ENCODE assay signal across 22 cellular contexts in the genomic region with DNA sequence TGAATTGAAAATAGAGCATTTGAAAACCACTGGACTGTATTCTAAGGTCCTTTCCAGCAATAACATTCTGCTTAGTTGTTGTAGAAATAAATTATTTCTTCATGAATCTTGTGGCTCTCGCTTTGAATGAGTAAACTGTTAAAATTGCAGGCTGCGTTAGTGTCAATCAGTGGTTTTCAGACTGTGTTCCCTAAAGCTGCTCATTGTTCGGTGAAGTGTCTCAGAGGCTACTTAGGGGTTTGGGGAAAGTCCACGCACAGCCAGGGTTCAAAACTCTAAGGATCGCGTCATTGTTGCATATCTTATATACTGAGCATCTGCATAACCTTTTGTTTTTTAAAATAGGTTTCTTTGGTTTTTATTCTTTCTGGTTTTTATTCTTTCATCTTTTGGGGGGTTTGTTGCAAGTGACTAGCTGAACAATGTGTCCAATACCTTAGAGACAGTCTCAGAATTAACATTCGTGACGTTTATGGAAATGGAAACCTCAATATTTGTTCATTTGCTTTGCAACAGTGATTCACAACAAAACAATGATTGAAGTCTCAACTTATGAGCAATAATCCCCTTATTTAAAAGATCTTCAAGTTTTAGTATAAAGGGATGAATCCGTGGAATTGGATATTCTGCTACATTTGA.
DNase-seq lines count a peak whose midpoint lies in the region; ATAC-seq and TF ChIP-seq lines count a peak whose summit lies in the region.
"Had no signal": no experiment of that assay in that cellular context is flagged by ENCODE, and none has a peak within 500 bp of the region (broad histone marks: within the 10 kb centered on the region; RNA-seq: fewer than 3 reads in every experiment).

No MANE protein-coding gene starts in this region.

- no peak for TF ChIP-seq POLR2A in sigmoid colon (IDR thresholded peaks at IDR 0.05)

- H3K4me3 ChIP-seq in GM06990 (replicated peaks; ENCODE audit: low read depth, low read length) (no peak overlapping the region), epithelial cell of esophagus (ENCODE audit: low read length) (no peak overlapping the region), sigmoid colon (no peak overlapping the region)
- H3K4me3 ChIP-seq: heart right ventricle, smooth muscle cell had no signal

- H3K27ac ChIP-seq in sigmoid colon, result peak overlapping the region in 1 of 4 donors; percentile 39

- 82 to 83% methylated on average over 9 of the region's 9 CpGs for WGBS in sigmoid colon, 2 donors

- H3K27me3 ChIP-seq in GM06990 (replicated peaks; ENCODE audit: control insufficient read depth, insufficient read depth, low read length) (no peaks in the 10 kb centered on the region), sigmoid colon (no peaks in the 10 kb centered on the region)
- H3K27me3 ChIP-seq: heart right ventricle had no signal

- ATAC-seq in sciatic nerve (peak; percentile 32), HG03108 (IDR thresholded peaks at IDR 0.05; ENCODE audit: unreplicated experiment) (no peak)
- ATAC-seq: activated CD8-positive, alpha-beta T cell treated with anti-CD3 and anti-CD28 coated beads for 36 hours; activated naive CD8-positive, alpha-beta T cell treated with anti-CD3 and anti-CD28 coated beads, Interleukin-2, amount 50 U/mL, for 24 hours; heart right ventricle; stimulated activated naive B cell treated with anti-CD40 and anti-IgM and Interleukin-4, amounts not matched to agents 10 μg/mL and 1 μg/mL and 100 μg/mL, for 72 hours had no signal

- H3K36me3 ChIP-seq in GM06990 (ENCODE audit: control insufficient read depth, insufficient read depth, low read length), result peaks cover 3% of the 10 kb centered on the region
- H3K36me3 ChIP-seq in sigmoid colon, result peaks cover 0 to 12% (median 5%) of the 10 kb centered on the region in 4 donors

- no peaks in the 10 kb centered on the region for H3K9me3 ChIP-seq in sigmoid colon
- H3K9me3 ChIP-seq: heart right ventricle had no signal

- TF ChIP-seq EP300 in sigmoid colon (IDR thresholded peaks at IDR 0.05), result no peak

- intact Hi-C loops in sciatic nerve (cut with DNase I), result no loop called here
- intact Hi-C loops in sigmoid colon (cut with DNase I), result no loop called here

- peak; percentile 50 for DNase-seq in GM06990 (ENCODE audit: extremely low read depth, insufficient read length)
- peak; percentile 87 for DNase-seq in LHCN-M2 (ENCODE audit: low read depth)
- DNase-seq in epithelial cell of esophagus (ENCODE audit: low read depth), result peak; percentile 7
- no peak for DNase-seq in sciatic nerve (ENCODE audit: low spot score)
- no peak for DNase-seq in SHP77 (lab: John Stamatoyannopoulos, UW)
- no peak for DNase-seq in sigmoid colon
- DNase-seq in GOT3 (lab: John Stamatoyannopoulos, UW), result no peak
- DNase-seq: activated CD8-positive, alpha-beta T cell treated with anti-CD3 and anti-CD28 coated beads for 36 hours; activated gamma-delta T cell; activated naive CD8-positive, alpha-beta T cell treated with anti-CD3 and anti-CD28 coated beads, Interleukin-2, amount 50 U/mL, for 24 hours; cortex of kidney; H7; heart right ventricle; Karpas-422; NCI-H1048; NCI-H1694 treated with DMSO at 0.1 percent for 48 hours; NCI-H2171 treated with DMSO at 0.1 percent for 48 hours; NCI-H524 treated with DMSO at 0.1 percent for 48 hours; stimulated activated naive B cell treated with anti-CD40 and anti-IgM and Interleukin-4, amounts not matched to agents 10 μg/mL and 1 μg/mL and 100 μg/mL, for 72 hours; T-helper 1 cell had no signal

- H3K4me1 ChIP-seq in sigmoid colon, result peaks cover 0 to 18% (median 14%) of the 10 kb centered on the region in 4 donors

- TF ChIP-seq CTCF in GM06990 (IDR thresholded peaks at IDR 0.05; ENCODE audit: insufficient read depth, low read length, poor library complexity, severe bottlenecking), result no peak
- TF ChIP-seq CTCF in epithelial cell of esophagus (IDR thresholded peaks at IDR 0.05; ENCODE audit: insufficient read depth, low read depth, low read length, missing control alignments), result no peak
- TF ChIP-seq CTCF in sigmoid colon (IDR thresholded peaks at IDR 0.05), result no peak

Comparison
In these comparisons a context has a peak if more than half of its experiments do, and no peak if none do; other contexts are left out.
1. DNase-seq: peak in GM06990 (single experiment), LHCN-M2 (single experiment) and epithelial cell of esophagus (single experiment); none in sciatic nerve (single experiment), SHP77 (0 of 2), sigmoid colon (single experiment) and GOT3 (single experiment).